1 cellular context compared by ENCODE assay signal in genomic region chr22:20147286-20147988, GRCh38.
TF ChIP-seq lines count a peak whose summit lies in the region.

No MANE protein-coding gene starts in this region.

TF ChIP-seq in K562, 482 proteins besides CTCF, POLR2A, EP300 and RAD21 (continues in another document):
- TF ChIP-seq FOXP1 (CRISPR knock-in tag; IDR thresholded peaks at IDR 0.05) (no peak; the same call in 1 of the 2 replicates), E2F4 (CRISPR knock-in tag; IDR thresholded peaks at IDR 0.05; ENCODE audit: low read depth) (no peak), HNRNPLL (IDR thresholded peaks at IDR 0.05; ENCODE audit: low read depth, low read length, poor library complexity, severe bottlenecking) (no peak), ZBED1 (IDR thresholded peaks at IDR 0.05) (peak; percentile 22; the same call in 1 of the 2 replicates), POLR2G (IDR thresholded peaks at IDR 0.05; ENCODE audit: low read depth, low read length) (peak; percentile 58), RBFOX2 (IDR thresholded peaks at IDR 0.05; ENCODE audit: low read depth, low read length) (0 out of 2 replicates have a peak, but pooled peaks have one; percentile 12), L3MBTL2 (IDR thresholded peaks at IDR 0.05) (no peak), MCM5 (IDR thresholded peaks at IDR 0.05; ENCODE audit: low read depth) (no peak), HMGN3 (IDR thresholded peaks at IDR 0.05; ENCODE audit: borderline replicate concordance, extremely low read depth, insufficient read length, low read depth, low read length) (no peak), STAT5B (CRISPR knock-in tag; IDR thresholded peaks at IDR 0.05) (no peak), CTCFL (IDR thresholded peaks at IDR 0.05; ENCODE audit: borderline replicate concordance, insufficient read depth, low read depth, low read length, poor library complexity, severe bottlenecking) (no peak), ZNF174 (CRISPR knock-in tag; IDR thresholded peaks at IDR 0.05) (no peak), FOXM1 (IDR thresholded peaks at IDR 0.05; ENCODE audit: low read depth) (no peak), FOXM1 (CRISPR knock-in tag; IDR thresholded peaks at IDR 0.05; ENCODE audit: low read depth) (peak; percentile 13; the same call in 1 of the 2 replicates), RBM14 (IDR thresholded peaks at IDR 0.05; ENCODE audit: borderline replicate concordance, insufficient read depth, low read depth, low read length) (0 out of 2 replicates have a peak, but pooled peaks have one; percentile 25), NR3C1 (CRISPR knock-in tag; IDR thresholded peaks at IDR 0.05) (no peak; the same call in 1 of the 2 replicates), MEIS2 (IDR thresholded peaks at IDR 0.05; ENCODE audit: partially characterized antibody) (no peak), ZBTB7A (IDR thresholded peaks at IDR 0.05; ENCODE audit: borderline replicate concordance, control insufficient read depth, low read depth, low read length) (0 out of 2 replicates have a peak, but pooled peaks have one; percentile 39), ATF2 (CRISPR knock-in tag; IDR thresholded peaks at IDR 0.05) (no peak), THAP12 (CRISPR knock-in tag; IDR thresholded peaks at IDR 0.05) (peak; percentile 24; the same call in 1 of the 2 replicates), ZNF184 (CRISPR knock-in tag; IDR thresholded peaks at IDR 0.05) (0 out of 2 replicates have a peak, but pooled peaks have one; percentile 56), ZNF253 (CRISPR knock-in tag; conservative IDR thresholded peaks at IDR 0.05) (no peak), HDAC6 (IDR thresholded peaks at IDR 0.05; ENCODE audit: low read depth, low read length) (0 out of 2 replicates have a peak, but pooled peaks have one; percentile 46), TCF7 (IDR thresholded peaks at IDR 0.05; ENCODE audit: borderline replicate concordance) (no peak), SIN3A (IDR thresholded peaks at IDR 0.05; ENCODE audit: borderline replicate concordance in 2 of 2, control insufficient read depth in 1 of 2, low read depth in 2 of 2, low read length in 2 of 2) (0 out of 4 replicates have a peak, but pooled peaks of 1 of the 2 experiments have one; percentile 29), NFYB (IDR thresholded peaks at IDR 0.05; ENCODE audit: extremely low read depth, insufficient read length) (no peak), MECOM (CRISPR knock-in tag; IDR thresholded peaks at IDR 0.05) (no peak)
- TF ChIP-seq, protein P1, sequence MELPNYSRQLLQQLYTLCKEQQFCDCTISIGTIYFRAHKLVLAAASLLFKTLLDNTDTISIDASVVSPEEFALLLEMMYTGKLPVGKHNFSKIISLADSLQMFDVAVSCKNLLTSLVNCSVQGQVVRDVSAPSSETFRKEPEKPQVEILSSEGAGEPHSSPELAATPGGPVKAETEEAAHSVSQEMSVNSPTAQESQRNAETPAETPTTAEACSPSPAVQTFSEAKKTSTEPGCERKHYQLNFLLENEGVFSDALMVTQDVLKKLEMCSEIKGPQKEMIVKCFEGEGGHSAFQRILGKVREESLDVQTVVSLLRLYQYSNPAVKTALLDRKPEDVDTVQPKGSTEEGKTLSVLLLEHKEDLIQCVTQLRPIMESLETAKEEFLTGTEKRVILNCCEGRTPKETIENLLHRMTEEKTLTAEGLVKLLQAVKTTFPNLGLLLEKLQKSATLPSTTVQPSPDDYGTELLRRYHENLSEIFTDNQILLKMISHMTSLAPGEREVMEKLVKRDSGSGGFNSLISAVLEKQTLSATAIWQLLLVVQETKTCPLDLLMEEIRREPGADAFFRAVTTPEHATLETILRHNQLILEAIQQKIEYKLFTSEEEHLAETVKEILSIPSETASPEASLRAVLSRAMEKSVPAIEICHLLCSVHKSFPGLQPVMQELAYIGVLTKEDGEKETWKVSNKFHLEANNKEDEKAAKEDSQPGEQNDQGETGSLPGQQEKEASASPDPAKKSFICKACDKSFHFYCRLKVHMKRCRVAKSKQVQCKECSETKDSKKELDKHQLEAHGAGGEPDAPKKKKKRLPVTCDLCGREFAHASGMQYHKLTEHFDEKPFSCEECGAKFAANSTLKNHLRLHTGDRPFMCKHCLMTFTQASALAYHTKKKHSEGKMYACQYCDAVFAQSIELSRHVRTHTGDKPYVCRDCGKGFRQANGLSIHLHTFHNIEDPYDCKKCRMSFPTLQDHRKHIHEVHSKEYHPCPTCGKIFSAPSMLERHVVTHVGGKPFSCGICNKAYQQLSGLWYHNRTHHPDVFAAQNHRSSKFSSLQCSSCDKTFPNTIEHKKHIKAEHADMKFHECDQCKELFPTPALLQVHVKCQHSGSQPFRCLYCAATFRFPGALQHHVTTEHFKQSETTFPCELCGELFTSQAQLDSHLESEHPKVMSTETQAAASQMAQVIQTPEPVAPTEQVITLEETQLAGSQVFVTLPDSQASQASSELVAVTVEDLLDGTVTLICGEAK (IDR thresholded peaks at IDR 0.05) = no peak
- TF ChIP-seq, protein P1 (CRISPR knock-in tag; IDR thresholded peaks at IDR 0.05) = peak; percentile 54; the same call in 1 of the 2 replicates
- TF ChIP-seq, protein P2, sequence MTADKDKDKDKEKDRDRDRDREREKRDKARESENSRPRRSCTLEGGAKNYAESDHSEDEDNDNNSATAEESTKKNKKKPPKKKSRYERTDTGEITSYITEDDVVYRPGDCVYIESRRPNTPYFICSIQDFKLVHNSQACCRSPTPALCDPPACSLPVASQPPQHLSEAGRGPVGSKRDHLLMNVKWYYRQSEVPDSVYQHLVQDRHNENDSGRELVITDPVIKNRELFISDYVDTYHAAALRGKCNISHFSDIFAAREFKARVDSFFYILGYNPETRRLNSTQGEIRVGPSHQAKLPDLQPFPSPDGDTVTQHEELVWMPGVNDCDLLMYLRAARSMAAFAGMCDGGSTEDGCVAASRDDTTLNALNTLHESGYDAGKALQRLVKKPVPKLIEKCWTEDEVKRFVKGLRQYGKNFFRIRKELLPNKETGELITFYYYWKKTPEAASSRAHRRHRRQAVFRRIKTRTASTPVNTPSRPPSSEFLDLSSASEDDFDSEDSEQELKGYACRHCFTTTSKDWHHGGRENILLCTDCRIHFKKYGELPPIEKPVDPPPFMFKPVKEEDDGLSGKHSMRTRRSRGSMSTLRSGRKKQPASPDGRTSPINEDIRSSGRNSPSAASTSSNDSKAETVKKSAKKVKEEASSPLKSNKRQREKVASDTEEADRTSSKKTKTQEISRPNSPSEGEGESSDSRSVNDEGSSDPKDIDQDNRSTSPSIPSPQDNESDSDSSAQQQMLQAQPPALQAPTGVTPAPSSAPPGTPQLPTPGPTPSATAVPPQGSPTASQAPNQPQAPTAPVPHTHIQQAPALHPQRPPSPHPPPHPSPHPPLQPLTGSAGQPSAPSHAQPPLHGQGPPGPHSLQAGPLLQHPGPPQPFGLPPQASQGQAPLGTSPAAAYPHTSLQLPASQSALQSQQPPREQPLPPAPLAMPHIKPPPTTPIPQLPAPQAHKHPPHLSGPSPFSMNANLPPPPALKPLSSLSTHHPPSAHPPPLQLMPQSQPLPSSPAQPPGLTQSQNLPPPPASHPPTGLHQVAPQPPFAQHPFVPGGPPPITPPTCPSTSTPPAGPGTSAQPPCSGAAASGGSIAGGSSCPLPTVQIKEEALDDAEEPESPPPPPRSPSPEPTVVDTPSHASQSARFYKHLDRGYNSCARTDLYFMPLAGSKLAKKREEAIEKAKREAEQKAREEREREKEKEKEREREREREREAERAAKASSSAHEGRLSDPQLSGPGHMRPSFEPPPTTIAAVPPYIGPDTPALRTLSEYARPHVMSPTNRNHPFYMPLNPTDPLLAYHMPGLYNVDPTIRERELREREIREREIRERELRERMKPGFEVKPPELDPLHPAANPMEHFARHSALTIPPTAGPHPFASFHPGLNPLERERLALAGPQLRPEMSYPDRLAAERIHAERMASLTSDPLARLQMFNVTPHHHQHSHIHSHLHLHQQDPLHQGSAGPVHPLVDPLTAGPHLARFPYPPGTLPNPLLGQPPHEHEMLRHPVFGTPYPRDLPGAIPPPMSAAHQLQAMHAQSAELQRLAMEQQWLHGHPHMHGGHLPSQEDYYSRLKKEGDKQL (CRISPR knock-in tag; IDR thresholded peaks at IDR 0.05; ENCODE audit: borderline replicate concordance) = peak; percentile 90
- TF ChIP-seq, protein P3, sequence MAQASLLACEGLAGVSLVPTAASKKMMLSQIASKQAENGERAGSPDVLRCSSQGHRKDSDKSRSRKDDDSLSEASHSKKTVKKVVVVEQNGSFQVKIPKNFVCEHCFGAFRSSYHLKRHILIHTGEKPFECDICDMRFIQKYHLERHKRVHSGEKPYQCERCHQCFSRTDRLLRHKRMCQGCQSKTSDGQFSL (CRISPR knock-in tag; IDR thresholded peaks at IDR 0.05) = peak; percentile 65
- TF ChIP-seq, protein P3 (tag; IDR thresholded peaks at IDR 0.05) = no peak
